Comparison of ENCODE assay signal across 22 cellular contexts in the genomic region with DNA sequence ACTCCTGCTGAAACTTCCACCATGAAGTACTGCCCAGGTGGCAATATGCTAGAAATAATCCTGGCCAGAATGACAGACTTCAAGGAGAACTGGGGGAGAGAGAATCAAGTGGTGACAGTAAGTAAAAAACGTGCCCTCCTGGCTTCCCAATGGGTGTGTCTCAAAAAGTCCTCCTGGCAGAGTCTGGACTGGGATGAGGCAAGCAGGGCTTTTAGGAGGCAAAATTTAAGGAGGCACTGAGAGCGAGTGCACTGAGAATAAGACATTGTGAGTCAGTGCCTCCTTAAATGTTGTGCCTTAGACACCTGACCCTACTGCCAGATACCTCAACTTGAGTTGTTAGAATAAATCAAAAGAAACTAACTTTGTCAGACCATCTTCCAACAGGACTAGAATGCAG. TPM values are rescaled to one million over a fixed set of nuclear protein-coding genes. Genes with fewer than 3 reads are reported as not detected.
"Had no signal": no experiment of that assay in that cellular context is flagged by ENCODE, and none has a peak within 500 bp of the region (broad histone marks: within the 10 kb centered on the region; RNA-seq: fewer than 3 reads in every experiment).

No MANE protein-coding gene starts in this region.

- H3K27me3 ChIP-seq: MG63 had no signal

- H3K9ac ChIP-seq: SK-N-SH had no signal

- H3K36me3 ChIP-seq: MG63 had no signal

- H3K4me3 ChIP-seq: MG63 had no signal

- H3K9me3 ChIP-seq: MG63, SK-N-SH had no signal

- H3K4me2 ChIP-seq: SK-N-SH had no signal

- DNase-seq: KBM-7, MG63, NCI-H1092, NCI-H1105 treated with DMSO at 0.1 percent for 48 hours, NCI-H1417 treated with DMSO at 0.1 percent for 48 hours, NCI-H146, NCI-H1694 treated with DMSO at 0.1 percent for 48 hours, NCI-H1930, NCI-H2081, NCI-H2107, NCI-H2227 treated with DMSO at 0.1 percent for 48 hours, NCI-H524, NCI-H526 treated with DMSO at 0.1 percent for 48 hours, NCI-H748 treated with DMSO at 0.1 percent for 48 hours, RPMI8226, SHP77, SK-N-SH, SW 1271 had no signal

RNA-seq across cellular contexts. Expression of a gene that starts 2.2 kb away (rescaled TPM):
- total RNA-seq: HT-29, LHCN-M2, NCI-H460, SK-MEL-5 had no signal
- polyA plus RNA-seq: SK-N-SH had no signal
